ENCODE assay signal across 13 cellular contexts in the genomic region with DNA sequence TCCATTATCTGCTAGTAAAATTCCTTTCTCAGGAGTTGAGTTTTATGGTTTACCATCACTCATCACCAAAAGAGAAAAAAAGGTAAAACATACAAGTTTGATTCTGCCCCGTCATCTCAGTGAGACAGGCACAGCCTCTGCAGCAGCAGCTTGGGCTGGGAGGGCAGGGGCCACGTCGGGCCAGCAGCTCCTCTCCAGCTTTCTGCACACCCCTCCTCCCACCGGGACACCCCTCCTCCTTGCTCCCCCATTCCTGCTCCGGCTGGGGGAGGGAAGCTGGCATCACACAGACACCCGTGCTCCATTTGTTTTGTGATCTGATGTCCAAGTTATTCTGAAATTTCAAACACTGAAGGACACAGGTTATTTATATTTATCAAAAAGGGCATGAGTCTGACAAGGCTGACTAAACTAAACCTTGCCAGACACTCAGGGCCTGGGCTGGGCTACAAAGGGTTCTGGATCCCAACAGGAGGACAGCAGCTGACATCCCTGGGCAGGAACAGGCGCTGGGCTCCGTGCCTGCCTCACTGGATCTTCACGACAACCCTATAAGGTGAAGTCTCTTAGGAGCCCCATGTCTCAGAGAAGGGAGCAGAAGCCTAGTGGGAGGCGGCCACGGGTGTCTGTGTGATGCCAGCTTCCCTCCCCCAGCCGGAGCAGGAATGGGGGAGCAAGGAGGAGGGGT.
DNase-seq lines count a peak whose midpoint lies in the region; ATAC-seq, FAIRE-seq and TF ChIP-seq lines count a peak whose summit lies in the region.
"Had no signal": no experiment of that assay in that cellular context is flagged by ENCODE, and none has a peak within 500 bp of the region (broad histone marks: within the 10 kb centered on the region; RNA-seq: fewer than 3 reads in every experiment).

No MANE protein-coding gene starts in this region.

- no peak overlapping the region for H3K27ac Mint-ChIP-seq in activated naive CD8-positive, alpha-beta T cell treated with anti-CD3 and anti-CD28 coated beads, Interleukin-2, amount 50 U/mL, for 24 hours
- H3K27ac Mint-ChIP-seq: activated T-helper 17 cell treated with anti-CD3 and anti-CD28 coated beads, Interleukin-2, amount 50 U/mL, for 72 hours had no signal

- H3K4me3 Mint-ChIP-seq in activated naive CD8-positive, alpha-beta T cell treated with anti-CD3 and anti-CD28 coated beads, Interleukin-2, amount 50 U/mL, for 24 hours, result no peak overlapping the region
- H3K4me3 Mint-ChIP-seq: activated T-helper 17 cell treated with anti-CD3 and anti-CD28 coated beads, Interleukin-2, amount 50 U/mL, for 72 hours; effector memory CD8-positive, alpha-beta T cell had no signal

- H3K9me3 ChIP-seq in liver (ENCODE audit: control insufficient read depth in 4 of 4, low read length in 3 of 4) (no peaks in the 10 kb centered on the region), HepG2 (ENCODE audit: low read length) (no peaks in the 10 kb centered on the region), osteoblast (ENCODE audit: low read depth, low read length) (no peaks in the 10 kb centered on the region), aorta (ENCODE audit: control insufficient read depth, low read length) (no peaks in the 10 kb centered on the region)

- H3K9ac ChIP-seq in liver (ENCODE audit: low read depth in 1 of 2, low read length in 2 of 2) (no peak overlapping the region), HepG2 (ENCODE audit: insufficient read depth, low read depth, low read length) (no peak overlapping the region)

- H3K27ac ChIP-seq in liver (ENCODE audit: low read depth in 1 of 2, low read length in 2 of 2), result peak overlapping the region; percentile 58 to 63
- H3K27ac ChIP-seq in HepG2 (ENCODE audit: extremely low read length, insufficient read depth, low read length), result no peak overlapping the region
- peak overlapping the region; percentile 57 for H3K27ac ChIP-seq in osteoblast (ENCODE audit: low read depth, low read length)
- peak overlapping the region in 1 of 2 donors; percentile 53 for H3K27ac ChIP-seq in aorta (ENCODE audit: low read depth in 1 of 2, low read length in 2 of 2)

- H3K4me3 ChIP-seq in liver (ENCODE audit: low read depth in 1 of 3, low read length in 3 of 3) (no peak overlapping the region), HepG2 (replicated peaks in 1 of 3; ENCODE audit: insufficient read depth in 1 of 3, low read depth in 2 of 3, low read length in 3 of 3) (no peak overlapping the region), osteoblast (ENCODE audit: insufficient read depth, low read length) (no peak overlapping the region), aorta (ENCODE audit: low read length in 2 of 2) (no peak overlapping the region)

- H2AFZ ChIP-seq in HepG2 (ENCODE audit: low read length) (no peak overlapping the region), osteoblast (ENCODE audit: low read length) (no peak overlapping the region)

- peaks cover 10% of the 10 kb centered on the region for H3K36me3 Mint-ChIP-seq in activated naive CD8-positive, alpha-beta T cell treated with anti-CD3 and anti-CD28 coated beads, Interleukin-2, amount 50 U/mL, for 24 hours (ENCODE audit: low read depth)

- peaks cover 13% of the 10 kb centered on the region; the same call in 1 of the 2 replicates for H4K20me1 ChIP-seq in HepG2 (ENCODE audit: insufficient read depth, low read length)
- no peaks in the 10 kb centered on the region for H4K20me1 ChIP-seq in osteoblast (ENCODE audit: insufficient read depth, low read length)

- POLR2A ChIA-PET in HepG2 (lab: Yijun Ruan, JAX), result no interaction called here

- FAIRE-seq in HepG2 (lab: Jason Lieb, UNC), result no peak
- FAIRE-seq: H54 had no signal

- H3K4me2 ChIP-seq in HepG2 (ENCODE audit: low read depth, low read length) (no peak overlapping the region), osteoblast (ENCODE audit: insufficient read depth, low read length) (peak overlapping the region; percentile 26)

- DNase-seq in HepG2 (ENCODE audit: low spot score), result no peak
- peak; percentile 88 for DNase-seq in Right ventricle myocardium superior
- no peak for DNase-seq in osteoblast (ENCODE audit: insufficient read length, low spot score, missing footprints)
- DNase-seq in aorta, result peak in 1 of 2 donors; percentile 44
- no peak for DNase-seq in activated naive CD8-positive, alpha-beta T cell treated with anti-CD3 and anti-CD28 coated beads, Interleukin-2, amount 50 U/mL, for 24 hours
- no peak for DNase-seq in KBM-7
- DNase-seq: ACHN; effector memory CD8-positive, alpha-beta T cell; GDM1 had no signal

- no peaks in the 10 kb centered on the region for H3K27me3 Mint-ChIP-seq in activated naive CD8-positive, alpha-beta T cell treated with anti-CD3 and anti-CD28 coated beads, Interleukin-2, amount 50 U/mL, for 24 hours
- H3K27me3 Mint-ChIP-seq: activated T-helper 17 cell treated with anti-CD3 and anti-CD28 coated beads, Interleukin-2, amount 50 U/mL, for 72 hours; effector memory CD8-positive, alpha-beta T cell had no signal

- H3K36me3 ChIP-seq in liver (ENCODE audit: control insufficient read depth in 4 of 4, insufficient read depth in 3 of 4, low read depth in 1 of 4, low read length in 3 of 4) (no peaks in the 10 kb centered on the region), HepG2 (replicated peaks in 1 of 2; ENCODE audit: control insufficient read depth in 1 of 2, insufficient read depth in 2 of 2, low read length in 2 of 2) (peaks cover 0 to 2% of the 10 kb centered on the region in 2 experiments; a peak in 1 of 5 replicates), osteoblast (ENCODE audit: insufficient read depth, low read length) (no peaks in the 10 kb centered on the region), aorta (ENCODE audit: control insufficient read depth in 1 of 2, insufficient read depth in 2 of 2, low read length in 1 of 2) (no peaks in the 10 kb centered on the region)

- ATAC-seq in HepG2 (no peak), Right ventricle myocardium superior (ENCODE audit: poor library complexity) (peak; percentile 80), aorta (ENCODE audit: low FRiP score) (peak; percentile 41)
- no peak for ATAC-seq in activated naive CD8-positive, alpha-beta T cell treated with anti-CD3 and anti-CD28 coated beads, Interleukin-2, amount 50 U/mL, for 24 hours
- no peak for ATAC-seq in activated CD4-positive, CD25-positive, alpha-beta regulatory T cell treated with anti-CD3 and anti-CD28 coated beads, Interleukin-2, amount 50 U/mL, for 24 hours
- ATAC-seq: activated T-helper 17 cell treated with anti-CD3 and anti-CD28 coated beads, Interleukin-2, amount 50 U/mL, for 72 hours; effector memory CD8-positive, alpha-beta T cell had no signal

- H3K4me1 Mint-ChIP-seq in activated naive CD8-positive, alpha-beta T cell treated with anti-CD3 and anti-CD28 coated beads, Interleukin-2, amount 50 U/mL, for 24 hours, result peaks cover 50% of the 10 kb centered on the region

- H3K9me3 Mint-ChIP-seq in activated naive CD8-positive, alpha-beta T cell treated with anti-CD3 and anti-CD28 coated beads, Interleukin-2, amount 50 U/mL, for 24 hours, result no peaks in the 10 kb centered on the region
- H3K9me3 Mint-ChIP-seq: activated T-helper 17 cell treated with anti-CD3 and anti-CD28 coated beads, Interleukin-2, amount 50 U/mL, for 72 hours; effector memory CD8-positive, alpha-beta T cell had no signal

- peaks cover 49% of the 10 kb centered on the region for H3K79me2 ChIP-seq in HepG2 (ENCODE audit: insufficient read depth, low read length)
- peaks cover 18% of the 10 kb centered on the region for H3K79me2 ChIP-seq in osteoblast (ENCODE audit: insufficient read depth, low read length)

- TF ChIP-seq EP300 in HepG2 (IDR thresholded peaks at IDR 0.05; ENCODE audit: low read depth in 2 of 2, low read length in 2 of 2) (no peak), HepG2 (CRISPR knock-in tag; IDR thresholded peaks at IDR 0.05; ENCODE audit: borderline replicate concordance) (no peak)

- TF ChIP-seq POLR2A in HepG2 (IDR thresholded peaks at IDR 0.05; ENCODE audit: insufficient read depth in 1 of 2, low read depth in 2 of 2, low read length in 2 of 2), result no peak

- no TSS peak for BruUV-seq in HepG2 (replicated peaks; lab: Mats Ljungman, UMichigan)

- CTCF ChIA-PET in HepG2 (lab: Yijun Ruan, JAX; ENCODE audit: low intra/inter-chr PET ratio, low total read pairs), result no interaction called here

- TF ChIP-seq RAD21 in liver (IDR thresholded peaks at IDR 0.05), result no peak
- TF ChIP-seq RAD21 in HepG2 (CRISPR knock-in tag; IDR thresholded peaks at IDR 0.05), result no peak

- peaks cover 20 to 42% (median 35%) of the 10 kb centered on the region in 4 donors for H3K4me1 ChIP-seq in liver (ENCODE audit: control insufficient read depth in 4 of 4, insufficient read depth in 4 of 4, low read length in 3 of 4)
- H3K4me1 ChIP-seq in HepG2 (ENCODE audit: insufficient read depth, low read length), result peaks cover 9% of the 10 kb centered on the region; the same call in 1 of the 2 replicates
- peaks cover 3% of the 10 kb centered on the region for H3K4me1 ChIP-seq in osteoblast (ENCODE audit: insufficient read depth, low read length)
- H3K4me1 ChIP-seq in aorta (ENCODE audit: control insufficient read depth in 1 of 2, insufficient read depth in 2 of 2, low read length in 2 of 2), result no peaks in the 10 kb centered on the region

- in situ Hi-C loops in HepG2 (cut with HindIII; ENCODE audit: extremely low pct_ligation_motif_present, low pct_unique_long_range_greater_than_20kb), result no loop called here
- in situ Hi-C loops in KBM-7 (cut with MboI; ENCODE audit: low pct_unique_long_range_greater_than_20kb, low sequenced_read_pairs), result no loop called here

- 38% methylated on average over 12 of the region's 12 CpGs for WGBS in liver
- WGBS in HepG2 (ENCODE audit: low lambda C conversion rate), result 96% methylated on average over 12 of the region's 12 CpGs
- 33 to 36% methylated on average over 12 of the region's 12 CpGs for WGBS in aorta, 2 donors

- intact Hi-C loops in HepG2 (cut with micrococcal nuclease; ENCODE audit: unreplicated experiment), result no loop called here
- intact Hi-C loops in Right ventricle myocardium superior (cut with DNase I), result loop anchor here (2.0 kb wide), 1 partner anchor 69 kb away; no protein-coding TSS in a partner anchor
- intact Hi-C loops in aorta (cut with DNase I), result loop anchor here in 1 of 2 donors (5.0 kb wide), 1 partner anchor 73 kb away; a partner anchor contains a TSS

- TF ChIP-seq CTCF in liver (IDR thresholded peaks at IDR 0.05; ENCODE audit: low read depth, low read length, missing input control) (no peak), HepG2 (CRISPR knock-in tag; IDR thresholded peaks at IDR 0.05) (no peak), osteoblast (IDR thresholded peaks at IDR 0.05; ENCODE audit: extremely low read depth, low read depth, low read length) (no peak)

- H3K27me3 ChIP-seq in liver (ENCODE audit: control insufficient read depth in 4 of 4, insufficient read depth in 4 of 4, low read length in 3 of 4), result no peaks in the 10 kb centered on the region
- no peaks in the 10 kb centered on the region for H3K27me3 ChIP-seq in HepG2 (ENCODE audit: control insufficient read depth in 1 of 2, insufficient read depth in 2 of 2, low read length in 2 of 2)
- H3K27me3 ChIP-seq in osteoblast (ENCODE audit: insufficient read depth, low read length), result no peaks in the 10 kb centered on the region
- H3K27me3 ChIP-seq in aorta (ENCODE audit: control insufficient read depth in 1 of 2, insufficient read depth in 2 of 2, low read length in 1 of 2), result no peaks in the 10 kb centered on the region

TF ChIP-seq in liver, 16 proteins besides CTCF, POLR2A, EP300 and RAD21 (continues in another document):
- no peak for TF ChIP-seq HNF4A (conservative IDR thresholded peaks at IDR 0.05)

Comparison
In these comparisons a context has a peak if more than half of its experiments do, and no peak if none do; other contexts are left out.
1. ATAC-seq: peak in Right ventricle myocardium superior (single experiment) and aorta (single experiment); none in HepG2 (single experiment), activated naive CD8-positive, alpha-beta T cell treated with anti-CD3 and anti-CD28 coated beads, Interleukin-2, amount 50 U/mL, for 24 hours (single experiment) and activated CD4-positive, CD25-positive, alpha-beta regulatory T cell treated with anti-CD3 and anti-CD28 coated beads, Interleukin-2, amount 50 U/mL, for 24 hours (0 of 2).